In genomic region chr9:105958587-105958986, GRCh38 we compare ENCODE assay signal across 16 cellular contexts.
"Had no signal": no experiment of that assay in that cellular context is flagged by ENCODE, and none has a peak within 500 bp of the region (broad histone marks: within the 10 kb centered on the region; RNA-seq: fewer than 3 reads in every experiment).

No MANE protein-coding gene starts in this region.

- H3K4me1 Mint-ChIP-seq: activated CD4-positive, alpha-beta memory T cell treated with anti-CD3 and anti-CD28 coated beads, Interleukin-2, amount 10 ng/mL, durations not matched to agents 7 days and 5 days; activated naive CD8-positive, alpha-beta T cell treated with anti-CD3 and anti-CD28 coated beads, Interleukin-2, amount 10 ng/mL, durations not matched to agents 7 days and 5 days; naive B cell had no signal

- H3K4me3 Mint-ChIP-seq: activated CD4-positive, alpha-beta memory T cell treated with anti-CD3 and anti-CD28 coated beads, Interleukin-2, amount 10 ng/mL, durations not matched to agents 7 days and 5 days; activated naive CD8-positive, alpha-beta T cell treated with anti-CD3 and anti-CD28 coated beads, Interleukin-2, amount 10 ng/mL, durations not matched to agents 7 days and 5 days; activated T-cell treated with anti-CD3 and anti-CD28 coated beads, Interleukin-2, amount 50 U/mL, for 72 hours; naive B cell; T-helper 2 cell treated with Interferon-gamma antibody and Interleukin-4, amounts not matched to agents 5 μg/mL and 100 μg/mL, for 36 hours; type B pancreatic cell had no signal

- H3K27me3 Mint-ChIP-seq: activated CD4-positive, alpha-beta memory T cell treated with anti-CD3 and anti-CD28 coated beads, Interleukin-2, amount 10 ng/mL, durations not matched to agents 7 days and 5 days; activated naive CD8-positive, alpha-beta T cell treated with anti-CD3 and anti-CD28 coated beads, Interleukin-2, amount 10 ng/mL, durations not matched to agents 7 days and 5 days; type B pancreatic cell had no signal

- H3K27ac Mint-ChIP-seq: activated CD4-positive, alpha-beta memory T cell treated with anti-CD3 and anti-CD28 coated beads, Interleukin-2, amount 10 ng/mL, durations not matched to agents 7 days and 5 days; activated naive CD8-positive, alpha-beta T cell treated with anti-CD3 and anti-CD28 coated beads, Interleukin-2, amount 10 ng/mL, durations not matched to agents 7 days and 5 days; activated T-cell treated with anti-CD3 and anti-CD28 coated beads, Interleukin-2, amount 50 U/mL, for 72 hours; naive B cell; T-helper 2 cell treated with Interferon-gamma antibody and Interleukin-4, amounts not matched to agents 5 μg/mL and 100 μg/mL, for 36 hours; type B pancreatic cell had no signal

- H3K9me3 Mint-ChIP-seq: activated CD4-positive, alpha-beta memory T cell treated with anti-CD3 and anti-CD28 coated beads, Interleukin-2, amount 10 ng/mL, durations not matched to agents 7 days and 5 days; activated naive CD8-positive, alpha-beta T cell treated with anti-CD3 and anti-CD28 coated beads, Interleukin-2, amount 10 ng/mL, durations not matched to agents 7 days and 5 days; T-helper 2 cell treated with Interferon-gamma antibody and Interleukin-4, amounts not matched to agents 5 μg/mL and 100 μg/mL, for 36 hours had no signal

- H3K9me3 ChIP-seq: lower lobe of right lung, prostate gland had no signal

- ATAC-seq: activated T-cell treated with anti-CD3 and anti-CD28 coated beads, Interleukin-2, amount 50 U/mL, for 72 hours; lower lobe of right lung had no signal

- H3K36me3 Mint-ChIP-seq: activated naive CD8-positive, alpha-beta T cell treated with anti-CD3 and anti-CD28 coated beads, Interleukin-2, amount 10 ng/mL, durations not matched to agents 7 days and 5 days; naive B cell; type B pancreatic cell had no signal

- H3K4me3 ChIP-seq: lower lobe of right lung, prostate gland had no signal

- H3K36me3 ChIP-seq: lower lobe of right lung, prostate gland had no signal

- H3K27ac ChIP-seq: lower lobe of right lung, prostate gland had no signal

- H3K4me1 ChIP-seq: lower lobe of right lung, prostate gland had no signal

- DNase-seq: activated CD4-positive, alpha-beta memory T cell treated with anti-CD3 and anti-CD28 coated beads, Interleukin-2, amount 10 ng/mL, durations not matched to agents 7 days and 5 days; activated gamma-delta T cell treated with Interleukin-2 at 50 U/mL for 16 hours; activated naive CD8-positive, alpha-beta T cell treated with anti-CD3 and anti-CD28 coated beads, Interleukin-2, amount 10 ng/mL, durations not matched to agents 7 days and 5 days; activated T-cell treated with anti-CD3 and anti-CD28 coated beads, Interleukin-2, amount 50 U/mL, for 72 hours; anterior cingulate cortex; foreskin melanocyte; head of caudate nucleus; islet precursor cell; lower lobe of right lung; naive B cell; stimulated activated CD4-positive, alpha-beta T cell treated with anti-CD3 and anti-CD28 coated beads, Interleukin-12 subunit alpha, Interleukin-12 subunit beta, amount 100 ng/mL, for 4 hours; stimulated activated naive CD4-positive, alpha-beta T cell; substantia nigra had no signal
